ENCODE assay signal across 28 cellular contexts in the genomic region with DNA sequence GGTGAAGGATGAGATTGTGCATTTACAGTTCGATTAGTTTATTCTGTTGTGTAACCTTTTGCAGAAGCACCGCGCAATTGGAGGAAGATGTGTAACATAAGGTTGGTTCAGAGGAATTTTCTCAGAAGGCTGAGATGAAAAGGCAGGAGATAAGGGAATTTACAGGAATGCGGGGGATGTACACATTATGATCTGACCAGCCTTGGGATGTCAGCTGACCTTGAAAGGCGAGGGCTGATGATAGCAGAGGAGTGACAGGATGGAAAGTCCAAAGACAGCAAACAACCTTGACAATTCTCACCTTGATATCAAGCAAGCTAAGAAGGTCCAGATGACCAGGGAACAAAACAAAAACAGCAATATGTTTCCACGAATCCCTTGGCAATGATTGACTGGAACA.
DNase-seq lines count a peak whose midpoint lies in the region; ATAC-seq and TF ChIP-seq lines count a peak whose summit lies in the region.
"Had no signal": no experiment of that assay in that cellular context is flagged by ENCODE, and none has a peak within 500 bp of the region (broad histone marks: within the 10 kb centered on the region; RNA-seq: fewer than 3 reads in every experiment).

No MANE protein-coding gene starts in this region.

- CTCF ChIA-PET in CD8-positive, alpha-beta T cell (lab: Charles Lee), result interaction anchor here (1.1 to 1.5 kb wide), 2 partner anchors 26 to 39 kb away, joined by 3 to 4 read pairs; no protein-coding TSS in a partner anchor

- no peak for TF ChIP-seq CTCF in CD8-positive, alpha-beta T cell (IDR thresholded peaks at IDR 0.05)
- TF ChIP-seq CTCF in nephron progenitor cell (IDR thresholded peaks at IDR 0.05) (no peak), body of pancreas (IDR thresholded peaks at IDR 0.05) (no peak), type B pancreatic cell (conservative IDR thresholded peaks at IDR 0.05) (no peak)

- H3K4me1 Mint-ChIP-seq in CD8-positive, alpha-beta T cell (ENCODE audit: low read depth), result no peaks in the 10 kb centered on the region
- no peaks in the 10 kb centered on the region for H3K4me1 Mint-ChIP-seq in activated T-helper 17 cell treated with anti-CD3 and anti-CD28 coated beads, Interleukin-2, amount 50 U/mL, for 72 hours
- H3K4me1 Mint-ChIP-seq in nephron progenitor cell (peaks cover 29% of the 10 kb centered on the region), type B pancreatic cell (ENCODE audit: unreplicated experiment) (peaks cover 26% of the 10 kb centered on the region)
- H3K4me1 Mint-ChIP-seq: activated naive CD4-positive, alpha-beta T cell treated with anti-CD3 and anti-CD28 coated beads, Interleukin-2, amount 10 ng/mL, durations not matched to agents 7 days and 5 days had no signal

- H3K27me3 ChIP-seq in CD8-positive, alpha-beta T cell (ENCODE audit: insufficient read depth, low read length), result no peaks in the 10 kb centered on the region
- H3K27me3 ChIP-seq in body of pancreas, result no peaks in the 10 kb centered on the region
- H3K27me3 ChIP-seq: breast epithelium, vagina had no signal

- no peak overlapping the region for H3K4me3 Mint-ChIP-seq in CD8-positive, alpha-beta T cell
- no peak overlapping the region for H3K4me3 Mint-ChIP-seq in activated T-helper 17 cell treated with anti-CD3 and anti-CD28 coated beads, Interleukin-2, amount 50 U/mL, for 72 hours
- H3K4me3 Mint-ChIP-seq in nephron progenitor cell (peak overlapping the region; percentile 9), type B pancreatic cell (no peak overlapping the region)
- H3K4me3 Mint-ChIP-seq: activated CD4-positive, alpha-beta memory T cell treated with anti-CD3 and anti-CD28 coated beads for 36 hours; activated naive CD4-positive, alpha-beta T cell treated with anti-CD3 and anti-CD28 coated beads, Interleukin-2, amount 10 ng/mL, durations not matched to agents 7 days and 5 days; CD4-positive, alpha-beta memory T cell; GM23338; naive thymus-derived CD4-positive, alpha-beta T cell; stimulated activated naive CD8-positive, alpha-beta T cell treated with anti-CD3 and anti-CD28 coated beads, Interleukin-15, amount 100 ng/mL, for 72 hours; T-helper 1 cell treated with Interleukin-12 subunit alpha and Interleukin-12 subunit beta and Interleukin-4 antibody, amounts not matched to agents 30 μg/mL and 1 μg/mL, for 36 hours had no signal

- TF ChIP-seq POLR2A in body of pancreas (IDR thresholded peaks at IDR 0.05), result no peak

- H3K4me3 ChIP-seq in CD8-positive, alpha-beta T cell (ENCODE audit: low read depth, low read length), result no peak overlapping the region
- no peak overlapping the region for H3K4me3 ChIP-seq in body of pancreas
- H3K4me3 ChIP-seq: A549, breast epithelium, GM12878, GM23338, PC-9, thoracic aorta, vagina had no signal

- no peaks in the 10 kb centered on the region for H3K9me3 Mint-ChIP-seq in CD8-positive, alpha-beta T cell
- H3K9me3 Mint-ChIP-seq in activated T-helper 17 cell treated with anti-CD3 and anti-CD28 coated beads, Interleukin-2, amount 50 U/mL, for 72 hours, result no peaks in the 10 kb centered on the region
- H3K9me3 Mint-ChIP-seq in nephron progenitor cell, result no peaks in the 10 kb centered on the region
- H3K9me3 Mint-ChIP-seq in type B pancreatic cell, result no peaks in the 10 kb centered on the region
- H3K9me3 Mint-ChIP-seq: activated CD4-positive, alpha-beta memory T cell treated with anti-CD3 and anti-CD28 coated beads for 36 hours; activated naive CD4-positive, alpha-beta T cell treated with anti-CD3 and anti-CD28 coated beads, Interleukin-2, amount 10 ng/mL, durations not matched to agents 7 days and 5 days; GM23338; stimulated activated naive CD8-positive, alpha-beta T cell treated with anti-CD3 and anti-CD28 coated beads, Interleukin-15, amount 100 ng/mL, for 72 hours; T-helper 1 cell treated with Interleukin-12 subunit alpha and Interleukin-12 subunit beta and Interleukin-4 antibody, amounts not matched to agents 30 μg/mL and 1 μg/mL, for 36 hours had no signal

- WGBS in body of pancreas, 2 donors, result 54 to 62% methylated on average over 6 of the region's 6 CpGs

- H3K4me1 ChIP-seq in CD8-positive, alpha-beta T cell (ENCODE audit: insufficient read depth, low read length), result no peaks in the 10 kb centered on the region
- no peaks in the 10 kb centered on the region for H3K4me1 ChIP-seq in body of pancreas
- H3K4me1 ChIP-seq: A549, breast epithelium, vagina had no signal

- no peaks in the 10 kb centered on the region for H3K27me3 Mint-ChIP-seq in CD8-positive, alpha-beta T cell (ENCODE audit: low read depth)
- H3K27me3 Mint-ChIP-seq in activated T-helper 17 cell treated with anti-CD3 and anti-CD28 coated beads, Interleukin-2, amount 50 U/mL, for 72 hours, result no peaks in the 10 kb centered on the region
- H3K27me3 Mint-ChIP-seq in nephron progenitor cell (ENCODE audit: low read depth, poor library complexity) (peaks cover 16% of the 10 kb centered on the region), type B pancreatic cell (no peaks in the 10 kb centered on the region)
- H3K27me3 Mint-ChIP-seq: activated CD4-positive, alpha-beta memory T cell treated with anti-CD3 and anti-CD28 coated beads for 36 hours; activated naive CD4-positive, alpha-beta T cell treated with anti-CD3 and anti-CD28 coated beads, Interleukin-2, amount 10 ng/mL, durations not matched to agents 7 days and 5 days; CD4-positive, alpha-beta memory T cell; naive thymus-derived CD4-positive, alpha-beta T cell; stimulated activated naive CD8-positive, alpha-beta T cell treated with anti-CD3 and anti-CD28 coated beads, Interleukin-15, amount 100 ng/mL, for 72 hours had no signal

- no peak for DNase-seq in CD8-positive, alpha-beta T cell
- no peak for DNase-seq in left cardiac atrium
- no peak for DNase-seq in nephron progenitor cell
- DNase-seq in body of pancreas, result no peak
- DNase-seq in NCI-H2107 (lab: John Stamatoyannopoulos, UW), result no peak
- no peak for DNase-seq in type B pancreatic cell (ENCODE audit: extremely low spot score, unreplicated experiment)
- no peak for DNase-seq in activated CD8-positive, alpha-beta memory T cell treated with anti-CD3 and anti-CD28 coated beads, Interleukin-2, amount 50 U/mL, for 48 hours
- DNase-seq: activated CD4-positive, alpha-beta memory T cell treated with anti-CD3 and anti-CD28 coated beads for 36 hours; activated naive CD4-positive, alpha-beta T cell treated with anti-CD3 and anti-CD28 coated beads, Interleukin-2, amount 10 ng/mL, durations not matched to agents 7 days and 5 days; AML-193; CD4-positive, alpha-beta memory T cell; EL; KBM-7; midbrain; naive thymus-derived CD4-positive, alpha-beta T cell; NCI-H1092 treated with DMSO at 0.1 percent for 48 hours; NCI-H526; PC-9; stimulated activated naive CD8-positive, alpha-beta T cell treated with anti-CD3 and anti-CD28 coated beads, Interleukin-15, amount 100 ng/mL, for 72 hours had no signal

- H3K36me3 ChIP-seq in CD8-positive, alpha-beta T cell (ENCODE audit: insufficient read depth, low read length), result peaks cover 11% of the 10 kb centered on the region
- no peaks in the 10 kb centered on the region for H3K36me3 ChIP-seq in body of pancreas (replicated peaks in 1 of 2; ENCODE audit: insufficient read depth in 1 of 2, low read depth in 2 of 2)
- H3K36me3 ChIP-seq: breast epithelium had no signal

- H3K9me3 ChIP-seq in CD8-positive, alpha-beta T cell (ENCODE audit: low read length), result no peaks in the 10 kb centered on the region
- no peaks in the 10 kb centered on the region for H3K9me3 ChIP-seq in body of pancreas
- H3K9me3 ChIP-seq: A549, breast epithelium, thoracic aorta, vagina had no signal

- H3K36me3 Mint-ChIP-seq in CD8-positive, alpha-beta T cell, result peaks cover 85% of the 10 kb centered on the region
- peaks cover 74% of the 10 kb centered on the region for H3K36me3 Mint-ChIP-seq in activated T-helper 17 cell treated with anti-CD3 and anti-CD28 coated beads, Interleukin-2, amount 50 U/mL, for 72 hours (ENCODE audit: low read depth)
- no peaks in the 10 kb centered on the region for H3K36me3 Mint-ChIP-seq in nephron progenitor cell (ENCODE audit: low read depth)
- H3K36me3 Mint-ChIP-seq in type B pancreatic cell, result peaks cover 28% of the 10 kb centered on the region

- H3K27ac Mint-ChIP-seq in CD8-positive, alpha-beta T cell, result peak overlapping the region; percentile 24
- peak overlapping the region; percentile 10 for H3K27ac Mint-ChIP-seq in activated T-helper 17 cell treated with anti-CD3 and anti-CD28 coated beads, Interleukin-2, amount 50 U/mL, for 72 hours
- H3K27ac Mint-ChIP-seq in nephron progenitor cell (peak overlapping the region; percentile 59), type B pancreatic cell (no peak overlapping the region)
- H3K27ac Mint-ChIP-seq: activated CD4-positive, alpha-beta memory T cell treated with anti-CD3 and anti-CD28 coated beads for 36 hours; activated naive CD4-positive, alpha-beta T cell treated with anti-CD3 and anti-CD28 coated beads, Interleukin-2, amount 10 ng/mL, durations not matched to agents 7 days and 5 days; GM23338; T-helper 1 cell treated with Interleukin-12 subunit alpha and Interleukin-12 subunit beta and Interleukin-4 antibody, amounts not matched to agents 30 μg/mL and 1 μg/mL, for 36 hours had no signal

- ATAC-seq in CD8-positive, alpha-beta T cell, result no peak
- ATAC-seq in activated T-helper 17 cell treated with anti-CD3 and anti-CD28 coated beads, Interleukin-2, amount 50 U/mL, for 72 hours (replicated peaks), result no peak
- ATAC-seq in left cardiac atrium (peak; percentile 32 to 67), body of pancreas (no peak)
- ATAC-seq: A549; GM12878; naive thymus-derived CD4-positive, alpha-beta T cell; SK-N-SH treated with all-trans-retinoic acid at 6 μM for 48 hours; stimulated activated naive CD8-positive, alpha-beta T cell treated with anti-CD3 and anti-CD28 coated beads, Interleukin-15, amount 100 ng/mL, for 72 hours had no signal

- intact Hi-C loops in CD8-positive, alpha-beta T cell (cut with DNase I, micrococcal nuclease), result no loop called here
- intact Hi-C loops in left cardiac atrium (cut with DNase I), result no loop called here
- intact Hi-C loops in body of pancreas (cut with DNase I), result no loop called here

- no peak overlapping the region for H3K27ac ChIP-seq in CD8-positive, alpha-beta T cell (ENCODE audit: low read depth, low read length)
- no peak overlapping the region for H3K27ac ChIP-seq in body of pancreas
- H3K27ac ChIP-seq: A549, breast epithelium, PC-9, vagina had no signal

- POLR2A ChIA-PET in CD8-positive, alpha-beta T cell (lab: Charles Lee), result no interaction called here

Comparison
In these comparisons a context has a peak if more than half of its experiments do, and no peak if none do; other contexts are left out.
1. ATAC-seq: peak in left cardiac atrium (2 of 2); none in CD8-positive, alpha-beta T cell (single experiment), activated T-helper 17 cell treated with anti-CD3 and anti-CD28 coated beads, Interleukin-2, amount 50 U/mL, for 72 hours (single experiment) and body of pancreas (single experiment).